ENCODE assay signal across 1 cellular context in the genomic region with DNA sequence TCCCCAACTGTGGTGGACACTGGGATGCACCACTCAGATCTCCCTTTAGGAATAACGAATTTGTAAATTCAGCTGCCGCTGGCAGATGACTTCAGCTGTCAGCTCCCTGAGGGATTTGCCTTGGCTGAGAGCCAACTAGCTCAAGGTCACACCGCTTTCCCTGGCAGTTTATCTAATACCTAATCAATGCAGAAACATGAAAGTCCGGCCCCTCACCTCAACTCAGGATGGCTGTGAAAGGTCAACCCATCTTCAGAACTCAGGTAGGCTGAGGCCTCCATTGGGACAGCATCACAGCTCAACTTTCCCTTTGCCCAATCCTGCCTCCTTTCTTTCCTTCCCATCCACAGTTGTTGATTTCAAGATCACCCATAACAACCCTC.
A peak's percentile ranks its signal among the peaks of the same experiment; 100 is the strongest.
TF ChIP-seq lines count a peak whose summit lies in the region.

No MANE protein-coding gene starts in this region.

TF ChIP-seq in HepG2, 621 proteins besides CTCF, POLR2A, EP300 and RAD21 (continued from another document and continues in another):
- TF ChIP-seq NR2C2 (CRISPR knock-in tag; IDR thresholded peaks at IDR 0.05; ENCODE audit: borderline replicate concordance) (peak; percentile 59; the same call in 1 of the 2 replicates), EEA1 (CRISPR knock-in tag; IDR thresholded peaks at IDR 0.05; ENCODE audit: borderline replicate concordance) (no peak), REXO4 (CRISPR knock-in tag; IDR thresholded peaks at IDR 0.05; ENCODE audit: borderline replicate concordance) (no peak), HOXA9 (CRISPR knock-in tag; IDR thresholded peaks at IDR 0.05; ENCODE audit: borderline replicate concordance) (no peak), YEATS4 (CRISPR knock-in tag; IDR thresholded peaks at IDR 0.05; ENCODE audit: borderline replicate concordance) (no peak), PLRG1 (conservative IDR thresholded peaks at IDR 0.05) (no peak), MBNL3 (CRISPR knock-in tag; conservative IDR thresholded peaks at IDR 0.05) (no peak), SUZ12 (IDR thresholded peaks at IDR 0.05; ENCODE audit: low read depth, low read length) (no peak), GRHL1 (CRISPR knock-in tag; conservative IDR thresholded peaks at IDR 0.05) (no peak), ZNF546 (CRISPR knock-in tag; conservative IDR thresholded peaks at IDR 0.05) (0 out of 2 replicates have a peak, but pooled peaks have one; percentile 61), ISX (CRISPR knock-in tag; conservative IDR thresholded peaks at IDR 0.05) (no peak), TBX2 (CRISPR knock-in tag; IDR thresholded peaks at IDR 0.05; ENCODE audit: borderline replicate concordance) (peak; percentile 84), EHMT2 (IDR thresholded peaks at IDR 0.05; ENCODE audit: borderline replicate concordance, low read depth, low read length) (peak; percentile 31; the same call in 1 of the 2 replicates), ZSCAN20 (CRISPR knock-in tag; IDR thresholded peaks at IDR 0.05; ENCODE audit: borderline replicate concordance) (no peak), HOXA5 (CRISPR knock-in tag; IDR thresholded peaks at IDR 0.05) (peak; percentile 54; the same call in 1 of the 2 replicates), PAF1 (CRISPR knock-in tag; IDR thresholded peaks at IDR 0.05) (no peak), ZIK1 (CRISPR knock-in tag; IDR thresholded peaks at IDR 0.05; ENCODE audit: borderline replicate concordance, low read depth) (no peak), PHF5A (CRISPR knock-in tag; IDR thresholded peaks at IDR 0.05; ENCODE audit: low read depth, unreplicated experiment) (no peak), ZNF292 (CRISPR knock-in tag; IDR thresholded peaks at IDR 0.05; ENCODE audit: borderline replicate concordance, low read depth) (peak; percentile 87; the same call in 1 of the 2 replicates), NONO (IDR thresholded peaks at IDR 0.05) (no peak), NONO (CRISPR knock-in tag; conservative IDR thresholded peaks at IDR 0.05) (no peak), ZNF382 (CRISPR knock-in tag; IDR thresholded peaks at IDR 0.05; ENCODE audit: borderline replicate concordance) (no peak), ZNF503 (CRISPR knock-in tag; IDR thresholded peaks at IDR 0.05) (no peak), AGO1 (IDR thresholded peaks at IDR 0.05; ENCODE audit: low read depth, low read length, poor library complexity, severe bottlenecking) (no peak), ARNT2 (CRISPR knock-in tag; IDR thresholded peaks at IDR 0.05; ENCODE audit: low read depth) (peak; percentile 36; the same call in 1 of the 2 replicates), MED1 (CRISPR knock-in tag; IDR thresholded peaks at IDR 0.05) (peak; percentile 42; the same call in 1 of the 2 replicates), ZNF552 (CRISPR knock-in tag; IDR thresholded peaks at IDR 0.05; ENCODE audit: borderline replicate concordance) (no peak), ZFP36 (IDR thresholded peaks at IDR 0.05; ENCODE audit: borderline replicate concordance, low read depth, low read length, partially characterized antibody) (no peak), HDAC1 (CRISPR knock-in tag; IDR thresholded peaks at IDR 0.05) (peak; percentile 76), ZNF883 (CRISPR knock-in tag; IDR thresholded peaks at IDR 0.05; ENCODE audit: not compliant biosample characterization) (no peak), E2F2 (CRISPR knock-in tag; IDR thresholded peaks at IDR 0.05; ENCODE audit: borderline replicate concordance) (no peak)
- TF ChIP-seq, protein P1, sequence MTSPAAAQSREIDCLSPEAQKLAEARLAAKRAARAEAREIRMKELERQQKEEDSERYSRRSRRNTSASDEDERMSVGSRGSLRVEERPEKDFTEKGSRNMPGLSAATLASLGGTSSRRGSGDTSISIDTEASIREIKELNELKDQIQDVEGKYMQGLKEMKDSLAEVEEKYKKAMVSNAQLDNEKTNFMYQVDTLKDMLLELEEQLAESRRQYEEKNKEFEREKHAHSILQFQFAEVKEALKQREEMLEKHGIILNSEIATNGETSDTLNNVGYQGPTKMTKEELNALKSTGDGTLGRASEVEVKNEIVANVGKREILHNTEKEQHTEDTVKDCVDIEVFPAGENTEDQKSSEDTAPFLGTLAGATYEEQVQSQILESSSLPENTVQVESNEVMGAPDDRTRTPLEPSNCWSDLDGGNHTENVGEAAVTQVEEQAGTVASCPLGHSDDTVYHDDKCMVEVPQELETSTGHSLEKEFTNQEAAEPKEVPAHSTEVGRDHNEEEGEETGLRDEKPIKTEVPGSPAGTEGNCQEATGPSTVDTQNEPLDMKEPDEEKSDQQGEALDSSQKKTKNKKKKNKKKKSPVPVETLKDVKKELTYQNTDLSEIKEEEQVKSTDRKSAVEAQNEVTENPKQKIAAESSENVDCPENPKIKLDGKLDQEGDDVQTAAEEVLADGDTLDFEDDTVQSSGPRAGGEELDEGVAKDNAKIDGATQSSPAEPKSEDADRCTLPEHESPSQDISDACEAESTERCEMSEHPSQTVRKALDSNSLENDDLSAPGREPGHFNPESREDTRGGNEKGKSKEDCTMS (CRISPR knock-in tag; conservative IDR thresholded peaks at IDR 0.05) = no peak
- TF ChIP-seq, protein P2, sequence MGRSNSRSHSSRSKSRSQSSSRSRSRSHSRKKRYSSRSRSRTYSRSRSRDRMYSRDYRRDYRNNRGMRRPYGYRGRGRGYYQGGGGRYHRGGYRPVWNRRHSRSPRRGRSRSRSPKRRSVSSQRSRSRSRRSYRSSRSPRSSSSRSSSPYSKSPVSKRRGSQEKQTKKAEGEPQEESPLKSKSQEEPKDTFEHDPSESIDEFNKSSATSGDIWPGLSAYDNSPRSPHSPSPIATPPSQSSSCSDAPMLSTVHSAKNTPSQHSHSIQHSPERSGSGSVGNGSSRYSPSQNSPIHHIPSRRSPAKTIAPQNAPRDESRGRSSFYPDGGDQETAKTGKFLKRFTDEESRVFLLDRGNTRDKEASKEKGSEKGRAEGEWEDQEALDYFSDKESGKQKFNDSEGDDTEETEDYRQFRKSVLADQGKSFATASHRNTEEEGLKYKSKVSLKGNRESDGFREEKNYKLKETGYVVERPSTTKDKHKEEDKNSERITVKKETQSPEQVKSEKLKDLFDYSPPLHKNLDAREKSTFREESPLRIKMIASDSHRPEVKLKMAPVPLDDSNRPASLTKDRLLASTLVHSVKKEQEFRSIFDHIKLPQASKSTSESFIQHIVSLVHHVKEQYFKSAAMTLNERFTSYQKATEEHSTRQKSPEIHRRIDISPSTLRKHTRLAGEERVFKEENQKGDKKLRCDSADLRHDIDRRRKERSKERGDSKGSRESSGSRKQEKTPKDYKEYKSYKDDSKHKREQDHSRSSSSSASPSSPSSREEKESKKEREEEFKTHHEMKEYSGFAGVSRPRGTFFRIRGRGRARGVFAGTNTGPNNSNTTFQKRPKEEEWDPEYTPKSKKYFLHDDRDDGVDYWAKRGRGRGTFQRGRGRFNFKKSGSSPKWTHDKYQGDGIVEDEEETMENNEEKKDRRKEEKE (IDR thresholded peaks at IDR 0.05) = no peak
- TF ChIP-seq, protein P3, sequence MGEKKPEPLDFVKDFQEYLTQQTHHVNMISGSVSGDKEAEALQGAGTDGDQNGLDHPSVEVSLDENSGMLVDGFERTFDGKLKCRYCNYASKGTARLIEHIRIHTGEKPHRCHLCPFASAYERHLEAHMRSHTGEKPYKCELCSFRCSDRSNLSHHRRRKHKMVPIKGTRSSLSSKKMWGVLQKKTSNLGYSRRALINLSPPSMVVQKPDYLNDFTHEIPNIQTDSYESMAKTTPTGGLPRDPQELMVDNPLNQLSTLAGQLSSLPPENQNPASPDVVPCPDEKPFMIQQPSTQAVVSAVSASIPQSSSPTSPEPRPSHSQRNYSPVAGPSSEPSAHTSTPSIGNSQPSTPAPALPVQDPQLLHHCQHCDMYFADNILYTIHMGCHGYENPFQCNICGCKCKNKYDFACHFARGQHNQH (CRISPR knock-in tag; IDR thresholded peaks at IDR 0.05) = no peak
- TF ChIP-seq, protein P4, sequence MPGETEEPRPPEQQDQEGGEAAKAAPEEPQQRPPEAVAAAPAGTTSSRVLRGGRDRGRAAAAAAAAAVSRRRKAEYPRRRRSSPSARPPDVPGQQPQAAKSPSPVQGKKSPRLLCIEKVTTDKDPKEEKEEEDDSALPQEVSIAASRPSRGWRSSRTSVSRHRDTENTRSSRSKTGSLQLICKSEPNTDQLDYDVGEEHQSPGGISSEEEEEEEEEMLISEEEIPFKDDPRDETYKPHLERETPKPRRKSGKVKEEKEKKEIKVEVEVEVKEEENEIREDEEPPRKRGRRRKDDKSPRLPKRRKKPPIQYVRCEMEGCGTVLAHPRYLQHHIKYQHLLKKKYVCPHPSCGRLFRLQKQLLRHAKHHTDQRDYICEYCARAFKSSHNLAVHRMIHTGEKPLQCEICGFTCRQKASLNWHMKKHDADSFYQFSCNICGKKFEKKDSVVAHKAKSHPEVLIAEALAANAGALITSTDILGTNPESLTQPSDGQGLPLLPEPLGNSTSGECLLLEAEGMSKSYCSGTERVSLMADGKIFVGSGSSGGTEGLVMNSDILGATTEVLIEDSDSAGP (CRISPR knock-in tag; IDR thresholded peaks at IDR 0.05; ENCODE audit: borderline replicate concordance) = no peak
- TF ChIP-seq, protein P5, sequence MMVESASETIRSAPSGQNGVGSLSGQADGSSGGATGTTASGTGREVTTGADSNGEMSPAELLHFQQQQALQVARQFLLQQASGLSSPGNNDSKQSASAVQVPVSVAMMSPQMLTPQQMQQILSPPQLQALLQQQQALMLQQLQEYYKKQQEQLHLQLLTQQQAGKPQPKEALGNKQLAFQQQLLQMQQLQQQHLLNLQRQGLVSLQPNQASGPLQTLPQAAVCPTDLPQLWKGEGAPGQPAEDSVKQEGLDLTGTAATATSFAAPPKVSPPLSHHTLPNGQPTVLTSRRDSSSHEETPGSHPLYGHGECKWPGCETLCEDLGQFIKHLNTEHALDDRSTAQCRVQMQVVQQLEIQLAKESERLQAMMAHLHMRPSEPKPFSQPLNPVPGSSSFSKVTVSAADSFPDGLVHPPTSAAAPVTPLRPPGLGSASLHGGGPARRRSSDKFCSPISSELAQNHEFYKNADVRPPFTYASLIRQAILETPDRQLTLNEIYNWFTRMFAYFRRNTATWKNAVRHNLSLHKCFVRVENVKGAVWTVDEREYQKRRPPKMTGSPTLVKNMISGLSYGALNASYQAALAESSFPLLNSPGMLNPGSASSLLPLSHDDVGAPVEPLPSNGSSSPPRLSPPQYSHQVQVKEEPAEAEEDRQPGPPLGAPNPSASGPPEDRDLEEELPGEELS (CRISPR knock-in tag; IDR thresholded peaks at IDR 0.05) = no peak
